Comparison of ENCODE assay signal across 19 cellular contexts in the genomic region with DNA sequence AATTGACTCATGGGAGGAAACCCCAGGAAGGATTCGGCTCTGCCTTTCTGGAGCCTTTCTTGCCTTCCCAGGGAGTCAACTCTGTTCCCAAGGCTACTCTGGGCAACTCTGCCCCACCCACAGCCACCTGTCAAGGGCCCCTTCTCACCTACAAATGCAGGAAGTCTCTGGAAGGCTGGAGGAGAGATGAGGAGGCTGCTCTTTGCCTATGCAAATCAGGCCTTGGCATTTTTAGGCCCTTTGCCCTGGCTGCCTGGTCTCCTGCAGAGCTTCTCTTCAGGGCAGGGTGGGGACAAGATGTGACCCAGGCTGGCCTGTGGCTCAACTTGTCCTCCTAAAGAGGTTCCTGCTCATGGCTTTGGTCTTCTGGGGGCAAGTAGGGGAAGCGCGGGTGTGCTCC. TPM values are rescaled to one million over a fixed set of nuclear protein-coding genes. Genes with fewer than 3 reads are reported as not detected.
A peak's percentile ranks its signal among the peaks of the same experiment; 100 is the strongest.
DNase-seq lines count a peak whose midpoint lies in the region; ATAC-seq, FAIRE-seq and TF ChIP-seq lines count a peak whose summit lies in the region.
"Had no signal": no experiment of that assay in that cellular context is flagged by ENCODE, and none has a peak within 500 bp of the region (broad histone marks: within the 10 kb centered on the region; RNA-seq: fewer than 3 reads in every experiment).

No MANE protein-coding gene starts in this region.

- H3K4me1 ChIP-seq in GM12878 (ENCODE audit: control insufficient read depth, insufficient read depth, low read length) (peaks cover 10% of the 10 kb centered on the region), mucosa of descending colon (ENCODE audit: low read depth) (peaks cover 38% of the 10 kb centered on the region)
- H3K4me1 ChIP-seq: Caco-2 had no signal

- H3K4me3 ChIP-seq in GM12878: no peak overlapping the region
- H3K4me3 ChIP-seq in mucosa of descending colon: no peak overlapping the region
- H3K4me3 ChIP-seq: GM23338, SJSA1, testis had no signal

- H3K9ac ChIP-seq in GM12878 (ENCODE audit: control insufficient read depth, insufficient read depth, low read length): no peak overlapping the region

- in situ Hi-C loops in GM12878 (cut with MboI): no loop called here

- SMC1A ChIA-PET in GM12878 (lab: Charles Lee; ENCODE audit: uncharacterized antibody, unreplicated experiment): no interaction called here

- DNase-seq in GM12891 (ENCODE audit: insufficient read length, low spot score) (no peak), NAMALWA (ENCODE audit: low spot score) (peak; percentile 56), GM12878 (ENCODE audit: low read depth, low spot score) (no peak), mucosa of descending colon (peak; percentile 76 to 82 (median 82)), caudate nucleus (lab: John Stamatoyannopoulos, UW) (no peak), GM12892 (ENCODE audit: insufficient read length) (no peak)
- DNase-seq: activated CD4-positive, alpha-beta T cell treated with anti-CD3 and anti-CD28 coated beads for 36 hours; AML-193; Caco-2; MV-4-11; NCI-H2107; stimulated activated CD4-positive, alpha-beta T cell treated with anti-CD3 and anti-CD28 coated beads, Interleukin-4, amount 100 ng/mL, for 4 hours; stimulated activated CD8-positive, alpha-beta memory T cell treated with anti-CD3 and anti-CD28 coated beads, Interleukin-4, amount 100 ng/mL, for 48 hours; testis had no signal

- intact Hi-C loops in GM12878 (cut with micrococcal nuclease; ENCODE audit: unreplicated experiment) (no loop called here), mucosa of descending colon (cut with DNase I, micrococcal nuclease) (no loop called here)

- no TSS peak for BruUV-seq in GM12878 (replicated peaks; lab: Mats Ljungman, UMichigan)

- no peak for TF ChIP-seq RAD21 in GM12878 (IDR thresholded peaks at IDR 0.05; ENCODE audit: insufficient read depth, low read depth, low read length)

- H3K9me3 ChIP-seq in GM12878 (replicated peaks; ENCODE audit: control insufficient read depth, insufficient read depth, low read length) (no peaks in the 10 kb centered on the region), mucosa of descending colon (no peaks in the 10 kb centered on the region)
- H3K9me3 ChIP-seq: Caco-2, SJSA1, testis had no signal

- H2AFZ ChIP-seq in GM12878 (ENCODE audit: control insufficient read depth, low read depth, low read length): peak overlapping the region; percentile 20
- H2AFZ ChIP-seq: GM23338 had no signal

- POLR2A ChIA-PET in GM12878 (lab: Charles Lee): interaction anchor here (0.6 kb wide), 1 partner anchor 500 kb away, joined by 4 read pairs; no protein-coding TSS in a partner anchor

- no peaks in the 10 kb centered on the region for H3K27me3 ChIP-seq in GM12878 (replicated peaks in 1 of 2; ENCODE audit: control insufficient read depth in 2 of 2, insufficient read depth in 2 of 2, low read length in 1 of 2)
- H3K27me3 ChIP-seq: SJSA1, testis had no signal

- CTCF ChIA-PET in GM12878 (lab: Yijun Ruan, JAX): interaction anchor here (1.6 kb wide), 2 partner anchors 11 to 20 kb away, joined by 4 to 7 read pairs; no protein-coding TSS in a partner anchor

- FAIRE-seq in GM12891 (lab: Jason Lieb, UNC): peak; percentile 62
- no peak for FAIRE-seq in GM12878 (lab: Jason Lieb, UNC)
- FAIRE-seq in GM12892 (lab: Jason Lieb, UNC): no peak
- FAIRE-seq: colon, endothelial cell of umbilical vein had no signal

- H3K36me3 ChIP-seq in GM12878 (ENCODE audit: control insufficient read depth in 2 of 2, insufficient read depth in 2 of 2, low read length in 1 of 2) (no peaks in the 10 kb centered on the region), mucosa of descending colon (ENCODE audit: low read depth) (no peaks in the 10 kb centered on the region)
- H3K36me3 ChIP-seq: SJSA1 had no signal

- 28% methylated on average over 3 of the region's 3 CpGs for WGBS in GM12878 (ENCODE audit: insufficient coverage, insufficient replicate concordance, low lambda C conversion rate, missing lambda C conversion rate)

- RAD21 ChIA-PET in GM12878 (lab: Charles Lee; ENCODE audit: unreplicated experiment): no interaction called here

- H3K27ac ChIP-seq in GM12878 (ENCODE audit: control insufficient read depth, insufficient read depth) (no peak overlapping the region), caudate nucleus (ENCODE audit: low read depth, low read length) (no peak overlapping the region)
- H3K27ac ChIP-seq: SJSA1, testis had no signal

- TF ChIP-seq POLR2A in GM12891 (IDR thresholded peaks at IDR 0.05; ENCODE audit: low read depth, low read length) (no peak), GM12878 (IDR thresholded peaks at IDR 0.05; ENCODE audit: low read depth, low read length) (no peak), GM12892 (IDR thresholded peaks at IDR 0.05; ENCODE audit: low read depth, low read length) (no peak)

- no peaks in the 10 kb centered on the region for H3K79me2 ChIP-seq in GM12878 (ENCODE audit: control insufficient read depth, insufficient read depth, low read length)

- 0 out of 2 replicates have a peak overlapping the region, but pooled peaks have one; percentile 35 for H3K4me2 ChIP-seq in GM12878 (ENCODE audit: control insufficient read depth, insufficient read depth)
- H3K4me2 ChIP-seq: GM23338 had no signal

- ATAC-seq in GM12878: no peak
- ATAC-seq in mucosa of descending colon: peak; percentile 61
- no peak for ATAC-seq in SK-N-SH treated with all-trans-retinoic acid at 6 μM for 48 hours
- ATAC-seq: activated CD4-positive, alpha-beta T cell treated with anti-CD3 and anti-CD28 coated beads for 36 hours; GM23338 had no signal

- H4K20me1 ChIP-seq in GM12878 (ENCODE audit: control insufficient read depth, insufficient read depth): no peaks in the 10 kb centered on the region

- no peak for TF ChIP-seq EP300 in GM12878 (IDR thresholded peaks at IDR 0.05; ENCODE audit: borderline replicate concordance in 1 of 2, control insufficient read depth in 1 of 2, low read depth in 2 of 2, low read length in 2 of 2)

- TF ChIP-seq CTCF in GM12878 (IDR thresholded peaks at IDR 0.05 in 2 of 3, conservative IDR thresholded peaks at IDR 0.05 in 1 of 3; ENCODE audit: control insufficient read depth in 2 of 3, extremely low read depth in 1 of 3, insufficient read depth in 1 of 3, low read depth in 3 of 3, low read length in 3 of 3) (no peak), mucosa of descending colon (IDR thresholded peaks at IDR 0.05) (no peak)

RNA-seq across cellular contexts. Expression of a gene that starts 5.4 kb away (rescaled TPM):
- 0.72 TPM for polyA plus RNA-seq in GM12891 (2012; ENCODE audit: low read depth, missing spikeins)
- total RNA-seq in GM12878 (2013; cell fraction: nucleolus; rRNA removed): 0.52 and 1.2 TPM in 2 replicates
- total RNA-seq in GM12878 (2014; rRNA removed) (0.38 and 0.40 TPM in 2 replicates), GM12878 (2014; rRNA removed; fragmentation: Illumina TruSeq; extraction: Trizol) (0.36 and 0.88 TPM in 2 replicates), GM12878 (2021) (1.4 and 2.0 TPM in 2 replicates), mucosa of descending colon (10 to 100 TPM; 21.1 to 52.5 (median 38.1) TPM)
- 0.77 TPM for polyA plus RNA-seq in GM12878 (2011; ENCODE audit: low read depth)
- polyA plus RNA-seq in GM12878 (2011; rRNA removed) (0.10 and 0.58 TPM in 2 replicates), GM12878 (2014; fragmentation: Illumina TruSeq; extraction: Trizol) (0.46 and 0.68 TPM in 2 replicates), GM12878 (2014; fragmentation: Nextera tagmentation; extraction: Ambion mirVana) (under 1 TPM; 0.02 to 0.03 TPM), GM12878 (2014; rRNA removed) (1.6 TPM in 2 replicates), GM12878 (2016; fragmentation: Nextera tagmentation; extraction: Ambion mirVana) (1 to 10 TPM in 1 of 2 experiments, under 1 TPM in 1; 0.74 to 1.3 TPM)
- 0.50 and 0.64 TPM in 2 replicates for polyA plus RNA-seq in GM12878 (2011; cell fraction: cytosol; rRNA removed)
- 1.9 and 2.2 TPM in 2 replicates for polyA plus RNA-seq in GM12878 (2011; cell fraction: nucleus; rRNA removed)
- polyA plus RNA-seq in GM12878 (2012): 0.93 and 1.6 TPM in 2 replicates
- 0.44 and 1.0 TPM in 2 replicates for polyA minus RNA-seq in GM12878 (2011; rRNA and poly(A)+ RNA removed)
- polyA minus RNA-seq in GM12878 (2011; cell fraction: cytosol; rRNA and poly(A)+ RNA removed): 0.67 and 0.73 TPM in 2 replicates
- 0.36 and 1.1 TPM in 2 replicates for polyA minus RNA-seq in GM12878 (2011; cell fraction: nucleus; rRNA and poly(A)+ RNA removed)
- polyA plus RNA-seq in GM12892 (2012; ENCODE audit: missing spikeins): 0.47 TPM

RNA-seq across cellular contexts. Expression of a gene that starts 34.4 kb away (rescaled TPM):
- polyA plus RNA-seq in GM12891 (2012; ENCODE audit: low read depth, missing spikeins): 1.6 TPM
- 2.7 and 3.3 TPM in 2 replicates for total RNA-seq in GM12878 (2013; cell fraction: nucleolus; rRNA removed)
- total RNA-seq in GM12878 (2014; rRNA removed) (1.6 and 2.2 TPM in 2 replicates), GM12878 (2014; rRNA removed; fragmentation: Illumina TruSeq; extraction: Trizol) (0.67 and 0.78 TPM in 2 replicates), GM12878 (2021) (2.2 and 3.1 TPM in 2 replicates), mucosa of descending colon (10 to 100 TPM; 13.4 to 19.6 (median 16.9) TPM)
- 0.34 TPM for polyA plus RNA-seq in GM12878 (2011; ENCODE audit: low read depth)
- polyA plus RNA-seq in GM12878 (2011; rRNA removed) (0.49 and 1.0 TPM in 2 replicates), GM12878 (2014; fragmentation: Illumina TruSeq; extraction: Trizol) (0.59 and 1.0 TPM in 2 replicates), GM12878 (2014; fragmentation: Nextera tagmentation; extraction: Ambion mirVana) (under 1 TPM in 1 of 2 experiments, not detected in 1; 0.18 TPM), GM12878 (2014; rRNA removed) (2.1 and 4.2 TPM in 2 replicates), GM12878 (2016; fragmentation: Nextera tagmentation; extraction: Ambion mirVana) (1 to 10 TPM; 1.6 to 1.7 TPM)
- 1.8 TPM in 2 replicates for polyA plus RNA-seq in GM12878 (2011; cell fraction: cytosol; rRNA removed)
- 5.3 and 6.6 TPM in 2 replicates for polyA plus RNA-seq in GM12878 (2011; cell fraction: nucleus; rRNA removed)
- polyA plus RNA-seq in GM12878 (2012): 1.4 and 1.5 TPM in 2 replicates
- polyA minus RNA-seq in GM12878 (2011; rRNA and poly(A)+ RNA removed): 0.22 and 0.67 TPM in 2 replicates
- polyA minus RNA-seq in GM12878 (2011; cell fraction: cytosol; rRNA and poly(A)+ RNA removed): 0.94 TPM in 1 of 2 replicates, not detected in the other
- polyA minus RNA-seq in GM12878 (2011; cell fraction: nucleus; rRNA and poly(A)+ RNA removed): 1.2 TPM in 2 replicates
- polyA plus RNA-seq in GM12892 (2012; ENCODE audit: missing spikeins): 1.7 TPM

RNA-seq across cellular contexts. Expression of a gene that starts 46.8 kb away (rescaled TPM):
- 15.6 TPM for polyA plus RNA-seq in GM12891 (2012; ENCODE audit: low read depth, missing spikeins)
- total RNA-seq in GM12878 (2013; cell fraction: nucleolus; rRNA removed): 15.2 and 15.5 TPM in 2 replicates
- total RNA-seq in GM12878 (2014; rRNA removed): 61.0 and 63.8 TPM in 2 replicates
- total RNA-seq in GM12878 (2014; rRNA removed; fragmentation: Illumina TruSeq; extraction: Trizol): 27.2 and 28.7 TPM in 2 replicates
- total RNA-seq in GM12878 (2021): 45.4 and 47.3 TPM in 2 replicates
- polyA plus RNA-seq in GM12878 (2011; ENCODE audit: low read depth): 7.1 TPM
- polyA plus RNA-seq in GM12878 (2011; rRNA removed): 9.8 and 18.0 TPM in 2 replicates
- polyA plus RNA-seq in GM12878 (2011; cell fraction: cytosol; rRNA removed): 27.5 and 46.7 TPM in 2 replicates
- polyA plus RNA-seq in GM12878 (2011; cell fraction: nucleus; rRNA removed): 22.6 and 26.7 TPM in 2 replicates
- polyA plus RNA-seq in GM12878 (2012): 19.7 and 20.5 TPM in 2 replicates
- 18.6 and 30.0 TPM in 2 replicates for polyA plus RNA-seq in GM12878 (2014; fragmentation: Illumina TruSeq; extraction: Trizol)
- polyA plus RNA-seq in GM12878 (2014; fragmentation: Nextera tagmentation; extraction: Ambion mirVana): 1 to 10 TPM in 1 of 2 experiments, under 1 TPM in 1; 0.98 to 2.8 TPM
- polyA plus RNA-seq in GM12878 (2014; rRNA removed): 53.5 and 67.0 TPM in 2 replicates
- polyA plus RNA-seq in GM12878 (2016; fragmentation: Nextera tagmentation; extraction: Ambion mirVana): 1 to 10 TPM; 7.2 to 9.6 TPM
- 13.2 and 22.9 TPM in 2 replicates for polyA minus RNA-seq in GM12878 (2011; rRNA and poly(A)+ RNA removed)
- 12.6 and 14.2 TPM in 2 replicates for polyA minus RNA-seq in GM12878 (2011; cell fraction: cytosol; rRNA and poly(A)+ RNA removed)
- 9.3 and 15.2 TPM in 2 replicates for polyA minus RNA-seq in GM12878 (2011; cell fraction: nucleus; rRNA and poly(A)+ RNA removed)
- total RNA-seq in mucosa of descending colon: 10 to 100 TPM; 20.0 to 33.6 (median 28.1) TPM
- 19.9 TPM for polyA plus RNA-seq in GM12892 (2012; ENCODE audit: missing spikeins)

RNA-seq across cellular contexts. Expression of a gene that starts 51.1 kb away (rescaled TPM):
- 66.5 TPM for polyA plus RNA-seq in GM12891 (2012; ENCODE audit: low read depth, missing spikeins)
- total RNA-seq in GM12878 (2013; cell fraction: nucleolus; rRNA removed): 39.3 and 44.3 TPM in 2 replicates
- total RNA-seq in GM12878 (2014; rRNA removed) (176 and 177 TPM in 2 replicates), GM12878 (2014; rRNA removed; fragmentation: Illumina TruSeq; extraction: Trizol) (70.0 and 75.8 TPM in 2 replicates), GM12878 (2021) (115 and 120 TPM in 2 replicates), mucosa of descending colon (100 to 1,000 TPM; 116 to 184 (median 158) TPM)
- 59.4 TPM for polyA plus RNA-seq in GM12878 (2011; ENCODE audit: low read depth)
- polyA plus RNA-seq in GM12878 (2011; rRNA removed) (72.2 and 132 TPM in 2 replicates), GM12878 (2014; fragmentation: Illumina TruSeq; extraction: Trizol) (30.1 and 70.5 TPM in 2 replicates), GM12878 (2014; fragmentation: Nextera tagmentation; extraction: Ambion mirVana) (100 to 1,000 TPM in 1 of 2 experiments, 10 to 100 TPM in 1; 65.3 to 157 TPM), GM12878 (2014; rRNA removed) (156 and 159 TPM in 2 replicates), GM12878 (2016; fragmentation: Nextera tagmentation; extraction: Ambion mirVana) (100 to 1,000 TPM; 247 to 250 TPM)
- 218 and 285 TPM in 2 replicates for polyA plus RNA-seq in GM12878 (2011; cell fraction: cytosol; rRNA removed)
- 267 and 300 TPM in 2 replicates for polyA plus RNA-seq in GM12878 (2011; cell fraction: nucleus; rRNA removed)
- polyA plus RNA-seq in GM12878 (2012): 76.2 and 83.3 TPM in 2 replicates
- polyA minus RNA-seq in GM12878 (2011; rRNA and poly(A)+ RNA removed): 82.2 and 119 TPM in 2 replicates
- 35.1 and 43.2 TPM in 2 replicates for polyA minus RNA-seq in GM12878 (2011; cell fraction: cytosol; rRNA and poly(A)+ RNA removed)
- polyA minus RNA-seq in GM12878 (2011; cell fraction: nucleus; rRNA and poly(A)+ RNA removed): 65.8 and 94.1 TPM in 2 replicates
- 78.4 TPM for polyA plus RNA-seq in GM12892 (2012; ENCODE audit: missing spikeins)

RNA-seq across cellular contexts. Expression of a gene that starts 56.0 kb away (rescaled TPM):
- 25.5 TPM for polyA plus RNA-seq in GM12891 (2012; ENCODE audit: low read depth, missing spikeins)
- 40.0 and 46.8 TPM in 2 replicates for total RNA-seq in GM12878 (2013; cell fraction: nucleolus; rRNA removed)
- total RNA-seq in GM12878 (2014; rRNA removed) (67.2 and 75.1 TPM in 2 replicates), GM12878 (2014; rRNA removed; fragmentation: Illumina TruSeq; extraction: Trizol) (32.2 and 37.9 TPM in 2 replicates), GM12878 (2021) (58.0 and 60.1 TPM in 2 replicates), mucosa of descending colon (10 to 100 TPM; 16.5 to 23.3 (median 17.9) TPM)
- polyA plus RNA-seq in GM12878 (2011; ENCODE audit: low read depth): 16.1 TPM
- polyA plus RNA-seq in GM12878 (2011; rRNA removed) (30.7 and 44.0 TPM in 2 replicates), GM12878 (2014; fragmentation: Illumina TruSeq; extraction: Trizol) (22.4 and 43.2 TPM in 2 replicates), GM12878 (2014; fragmentation: Nextera tagmentation; extraction: Ambion mirVana) (10 to 100 TPM; 13.1 to 14.3 TPM), GM12878 (2014; rRNA removed) (74.5 and 76.2 TPM in 2 replicates), GM12878 (2016; fragmentation: Nextera tagmentation; extraction: Ambion mirVana) (10 to 100 TPM; 76.6 to 82.9 TPM)
- polyA plus RNA-seq in GM12878 (2011; cell fraction: cytosol; rRNA removed): 72.9 and 90.9 TPM in 2 replicates
- 240 and 297 TPM in 2 replicates for polyA plus RNA-seq in GM12878 (2011; cell fraction: nucleus; rRNA removed)
- 28.3 and 30.7 TPM in 2 replicates for polyA plus RNA-seq in GM12878 (2012)
- 41.1 and 68.5 TPM in 2 replicates for polyA minus RNA-seq in GM12878 (2011; rRNA and poly(A)+ RNA removed)
- polyA minus RNA-seq in GM12878 (2011; cell fraction: cytosol; rRNA and poly(A)+ RNA removed): 18.2 and 18.3 TPM in 2 replicates
- polyA minus RNA-seq in GM12878 (2011; cell fraction: nucleus; rRNA and poly(A)+ RNA removed): 79.7 and 117 TPM in 2 replicates
- 23.4 TPM for polyA plus RNA-seq in GM12892 (2012; ENCODE audit: missing spikeins)

Comparison
In these comparisons a context has a peak if more than half of its experiments do, and no peak if none do; other contexts are left out.
1. DNase-seq: peak in NAMALWA (single experiment) and mucosa of descending colon (3 of 3); none in GM12891 (single experiment), GM12878 (single experiment), caudate nucleus (0 of 61) and GM12892 (single experiment).
2. RNA of a gene that starts 5.4 kb away (total RNA-seq): 21.1 to 52.5 TPM in mucosa of descending colon; 0.36 to 2.0 TPM in GM12878; every median in the first group is over 4 times any median in the second.